Comparison of ENCODE assay signal across 1 cellular context in the genomic region with DNA sequence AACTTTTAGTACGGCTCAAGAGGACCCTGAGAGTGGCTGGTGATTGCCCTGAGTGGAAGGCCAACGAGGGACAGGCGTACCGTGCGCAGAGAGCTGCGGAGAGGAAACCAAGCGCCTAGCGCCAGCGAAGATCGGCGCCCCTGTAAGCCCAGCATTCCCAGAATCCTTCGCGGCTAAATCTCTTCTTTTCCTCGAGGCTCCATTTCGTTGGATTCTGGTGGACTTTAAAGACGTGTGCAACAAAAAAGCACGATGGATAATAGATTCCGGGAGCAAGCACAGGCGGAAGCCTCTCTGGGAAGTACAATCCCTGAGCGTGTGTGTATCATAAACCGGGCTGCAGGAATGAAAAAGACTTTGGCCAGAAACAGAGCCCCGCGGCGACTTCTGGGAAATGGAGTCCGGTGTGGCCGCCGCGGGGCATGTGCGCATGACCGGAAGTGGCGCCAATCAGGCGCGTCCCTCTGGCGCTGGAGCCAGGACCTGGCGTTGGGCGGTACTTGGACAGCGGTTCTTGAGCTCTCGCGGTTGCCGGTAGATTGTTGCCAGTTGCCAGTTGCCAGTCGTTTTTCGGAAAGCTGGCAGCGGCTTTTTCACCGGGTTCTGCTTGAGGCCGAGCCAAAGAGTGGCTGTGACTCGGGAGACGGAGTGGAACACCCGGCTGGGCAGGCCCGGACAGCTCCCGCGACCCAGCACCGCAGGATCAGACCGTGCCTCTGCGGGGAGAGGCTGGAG.
TF ChIP-seq lines count a peak whose summit lies in the region.

A gene (plus strand): TSS at position 449 of the 735 bp plus-strand sequence. CDS start 406 bp downstream, outside the sequence.

TF ChIP-seq in A549, 52 proteins besides CTCF, POLR2A, EP300 and RAD21 (continued from another document):
- TF ChIP-seq, protein P1, sequence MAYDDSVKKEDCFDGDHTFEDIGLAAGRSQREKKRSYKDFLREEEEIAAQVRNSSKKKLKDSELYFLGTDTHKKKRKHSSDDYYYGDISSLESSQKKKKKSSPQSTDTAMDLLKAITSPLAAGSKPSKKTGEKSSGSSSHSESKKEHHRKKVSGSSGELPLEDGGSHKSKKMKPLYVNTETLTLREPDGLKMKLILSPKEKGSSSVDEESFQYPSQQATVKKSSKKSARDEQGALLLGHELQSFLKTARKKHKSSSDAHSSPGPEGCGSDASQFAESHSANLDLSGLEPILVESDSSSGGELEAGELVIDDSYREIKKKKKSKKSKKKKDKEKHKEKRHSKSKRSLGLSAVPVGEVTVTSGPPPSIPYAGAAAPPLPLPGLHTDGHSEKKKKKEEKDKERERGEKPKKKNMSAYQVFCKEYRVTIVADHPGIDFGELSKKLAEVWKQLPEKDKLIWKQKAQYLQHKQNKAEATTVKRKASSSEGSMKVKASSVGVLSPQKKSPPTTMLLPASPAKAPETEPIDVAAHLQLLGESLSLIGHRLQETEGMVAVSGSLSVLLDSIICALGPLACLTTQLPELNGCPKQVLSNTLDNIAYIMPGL (CRISPR knock-in tag; IDR thresholded peaks at IDR 0.05; ENCODE audit: borderline replicate concordance): no peak
- TF ChIP-seq EHMT2 (IDR thresholded peaks at IDR 0.05; ENCODE audit: low read depth) (no peak), HOXB5 (CRISPR knock-in tag; IDR thresholded peaks at IDR 0.05) (no peak), ZFP36 (IDR thresholded peaks at IDR 0.05; ENCODE audit: borderline replicate concordance, partially characterized antibody) (no peak), ZC3H11A (IDR thresholded peaks at IDR 0.05) (no peak), KDM5A (IDR thresholded peaks at IDR 0.05) (peak; percentile 65), FOSL2 (IDR thresholded peaks at IDR 0.05) (no peak), FOSL2 (CRISPR knock-in tag; IDR thresholded peaks at IDR 0.05) (no peak), POLR2AphosphoS2 (conservative IDR thresholded peaks at IDR 0.05; ENCODE audit: low read length) (no peak), RCOR1 (IDR thresholded peaks at IDR 0.05; ENCODE audit: low read depth, low read length) (no peak), BHLHE40 (IDR thresholded peaks at IDR 0.05; ENCODE audit: low read depth, low read length) (no peak), HDAC2 (IDR thresholded peaks at IDR 0.05) (no peak), CEBPB (IDR thresholded peaks at IDR 0.05) (no peak), NR3C1 (IDR thresholded peaks at IDR 0.05) (no peak), ZSCAN20 (CRISPR knock-in tag; IDR thresholded peaks at IDR 0.05) (no peak), RNF2 (IDR thresholded peaks at IDR 0.05; ENCODE audit: borderline replicate concordance, low read depth) (no peak), KDM1A (IDR thresholded peaks at IDR 0.05; ENCODE audit: low read depth) (no peak), CBX8 (IDR thresholded peaks at IDR 0.05) (no peak), HOXA7 (CRISPR knock-in tag; IDR thresholded peaks at IDR 0.05) (no peak; the same call in 1 of the 2 replicates), CHD2 (IDR thresholded peaks at IDR 0.05; ENCODE audit: low read length, partially characterized antibody) (peak; percentile 65), NPAS2 (CRISPR knock-in tag; IDR thresholded peaks at IDR 0.05; ENCODE audit: borderline replicate concordance) (no peak), FOXS1 (CRISPR knock-in tag; IDR thresholded peaks at IDR 0.05) (no peak), HEYL (CRISPR knock-in tag; IDR thresholded peaks at IDR 0.05) (no peak), GATA3 (IDR thresholded peaks at IDR 0.05; ENCODE audit: borderline replicate concordance) (peak; percentile 17; the same call in 1 of the 2 replicates), SMC3 (IDR thresholded peaks at IDR 0.05) (no peak)
- TF ChIP-seq, protein P2, sequence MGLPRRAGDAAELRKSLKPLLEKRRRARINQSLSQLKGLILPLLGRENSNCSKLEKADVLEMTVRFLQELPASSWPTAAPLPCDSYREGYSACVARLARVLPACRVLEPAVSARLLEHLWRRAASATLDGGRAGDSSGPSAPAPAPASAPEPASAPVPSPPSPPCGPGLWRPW (IDR thresholded peaks at IDR 0.05): no peak
- TF ChIP-seq, protein P3, sequence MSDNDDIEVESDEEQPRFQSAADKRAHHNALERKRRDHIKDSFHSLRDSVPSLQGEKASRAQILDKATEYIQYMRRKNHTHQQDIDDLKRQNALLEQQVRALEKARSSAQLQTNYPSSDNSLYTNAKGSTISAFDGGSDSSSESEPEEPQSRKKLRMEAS (IDR thresholded peaks at IDR 0.05): peak; percentile 78; the same call in 1 of the 2 replicates
- TF ChIP-seq, protein P4, sequence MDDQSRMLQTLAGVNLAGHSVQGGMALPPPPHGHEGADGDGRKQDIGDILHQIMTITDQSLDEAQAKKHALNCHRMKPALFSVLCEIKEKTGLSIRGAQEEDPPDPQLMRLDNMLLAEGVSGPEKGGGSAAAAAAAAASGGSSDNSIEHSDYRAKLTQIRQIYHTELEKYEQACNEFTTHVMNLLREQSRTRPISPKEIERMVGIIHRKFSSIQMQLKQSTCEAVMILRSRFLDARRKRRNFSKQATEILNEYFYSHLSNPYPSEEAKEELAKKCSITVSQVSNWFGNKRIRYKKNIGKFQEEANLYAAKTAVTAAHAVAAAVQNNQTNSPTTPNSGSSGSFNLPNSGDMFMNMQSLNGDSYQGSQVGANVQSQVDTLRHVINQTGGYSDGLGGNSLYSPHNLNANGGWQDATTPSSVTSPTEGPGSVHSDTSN (IDR thresholded peaks at IDR 0.05): peak; percentile 32; the same call in 1 of the 2 replicates
- TF ChIP-seq, protein P5, sequence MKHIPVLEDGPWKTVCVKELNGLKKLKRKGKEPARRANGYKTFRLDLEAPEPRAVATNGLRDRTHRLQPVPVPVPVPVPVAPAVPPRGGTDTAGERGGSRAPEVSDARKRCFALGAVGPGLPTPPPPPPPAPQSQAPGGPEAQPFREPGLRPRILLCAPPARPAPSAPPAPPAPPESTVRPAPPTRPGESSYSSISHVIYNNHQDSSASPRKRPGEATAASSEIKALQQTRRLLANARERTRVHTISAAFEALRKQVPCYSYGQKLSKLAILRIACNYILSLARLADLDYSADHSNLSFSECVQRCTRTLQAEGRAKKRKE (CRISPR knock-in tag; IDR thresholded peaks at IDR 0.05; ENCODE audit: low read depth): no peak
- TF ChIP-seq, protein P6, sequence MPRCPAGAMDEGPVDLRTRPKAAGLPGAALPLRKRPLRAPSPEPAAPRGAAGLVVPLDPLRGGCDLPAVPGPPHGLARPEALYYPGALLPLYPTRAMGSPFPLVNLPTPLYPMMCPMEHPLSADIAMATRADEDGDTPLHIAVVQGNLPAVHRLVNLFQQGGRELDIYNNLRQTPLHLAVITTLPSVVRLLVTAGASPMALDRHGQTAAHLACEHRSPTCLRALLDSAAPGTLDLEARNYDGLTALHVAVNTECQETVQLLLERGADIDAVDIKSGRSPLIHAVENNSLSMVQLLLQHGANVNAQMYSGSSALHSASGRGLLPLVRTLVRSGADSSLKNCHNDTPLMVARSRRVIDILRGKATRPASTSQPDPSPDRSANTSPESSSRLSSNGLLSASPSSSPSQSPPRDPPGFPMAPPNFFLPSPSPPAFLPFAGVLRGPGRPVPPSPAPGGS (IDR thresholded peaks at IDR 0.05): peak; percentile 42; the same call in 1 of the 3 replicates
- TF ChIP-seq, protein P7, sequence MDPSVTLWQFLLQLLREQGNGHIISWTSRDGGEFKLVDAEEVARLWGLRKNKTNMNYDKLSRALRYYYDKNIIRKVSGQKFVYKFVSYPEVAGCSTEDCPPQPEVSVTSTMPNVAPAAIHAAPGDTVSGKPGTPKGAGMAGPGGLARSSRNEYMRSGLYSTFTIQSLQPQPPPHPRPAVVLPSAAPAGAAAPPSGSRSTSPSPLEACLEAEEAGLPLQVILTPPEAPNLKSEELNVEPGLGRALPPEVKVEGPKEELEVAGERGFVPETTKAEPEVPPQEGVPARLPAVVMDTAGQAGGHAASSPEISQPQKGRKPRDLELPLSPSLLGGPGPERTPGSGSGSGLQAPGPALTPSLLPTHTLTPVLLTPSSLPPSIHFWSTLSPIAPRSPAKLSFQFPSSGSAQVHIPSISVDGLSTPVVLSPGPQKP (IDR thresholded peaks at IDR 0.05; ENCODE audit: low read depth, low read length): 0 out of 2 replicates have a peak, but pooled peaks have one; percentile 53
